ENCODE assay signal across 1 cellular context in the genomic region with DNA sequence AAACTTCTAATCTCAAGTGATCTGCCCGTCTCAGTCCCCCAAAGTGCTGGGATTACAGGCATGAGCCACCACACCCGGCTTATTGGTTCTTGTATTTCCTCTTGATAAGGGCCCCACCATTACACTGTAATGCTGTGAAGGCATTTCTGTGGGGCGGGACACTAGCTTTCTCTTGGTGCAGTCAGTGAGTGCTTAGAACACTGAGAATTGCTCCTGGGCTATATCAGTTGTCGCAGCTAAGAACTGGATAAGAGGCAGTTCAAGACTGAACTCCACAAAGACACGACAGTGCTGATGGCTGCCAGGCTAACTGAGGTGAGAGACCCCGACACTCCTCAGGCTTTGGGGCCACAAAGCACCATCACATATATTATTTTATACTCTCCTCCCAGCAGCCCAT.
TF ChIP-seq lines count a peak whose summit lies in the region.

No MANE protein-coding gene starts in this region.

TF ChIP-seq in GM23338, 12 proteins besides CTCF, POLR2A, EP300 and RAD21:
- TF ChIP-seq POLR2AphosphoS5 (IDR thresholded peaks at IDR 0.05; ENCODE audit: low read depth) (no peak), EZH2 (IDR thresholded peaks at IDR 0.05; ENCODE audit: low read depth, unreplicated experiment) (no peak), EZH2phosphoT487 (IDR thresholded peaks at IDR 0.05; ENCODE audit: unreplicated experiment) (no peak), NANOG (IDR thresholded peaks at IDR 0.05; ENCODE audit: borderline replicate concordance) (no peak), ZNF114 (CRISPR knock-in tag; IDR thresholded peaks at IDR 0.05) (no peak), STAT1 (IDR thresholded peaks at IDR 0.05; ENCODE audit: unreplicated experiment) (no peak), CREB1 (CRISPR knock-in tag; IDR thresholded peaks at IDR 0.05; ENCODE audit: low read depth) (no peak), JUNB (IDR thresholded peaks at IDR 0.05; ENCODE audit: unreplicated experiment) (no peak), ZNF331 (CRISPR knock-in tag; IDR thresholded peaks at IDR 0.05; ENCODE audit: low read depth) (no peak)
- TF ChIP-seq, protein P1, sequence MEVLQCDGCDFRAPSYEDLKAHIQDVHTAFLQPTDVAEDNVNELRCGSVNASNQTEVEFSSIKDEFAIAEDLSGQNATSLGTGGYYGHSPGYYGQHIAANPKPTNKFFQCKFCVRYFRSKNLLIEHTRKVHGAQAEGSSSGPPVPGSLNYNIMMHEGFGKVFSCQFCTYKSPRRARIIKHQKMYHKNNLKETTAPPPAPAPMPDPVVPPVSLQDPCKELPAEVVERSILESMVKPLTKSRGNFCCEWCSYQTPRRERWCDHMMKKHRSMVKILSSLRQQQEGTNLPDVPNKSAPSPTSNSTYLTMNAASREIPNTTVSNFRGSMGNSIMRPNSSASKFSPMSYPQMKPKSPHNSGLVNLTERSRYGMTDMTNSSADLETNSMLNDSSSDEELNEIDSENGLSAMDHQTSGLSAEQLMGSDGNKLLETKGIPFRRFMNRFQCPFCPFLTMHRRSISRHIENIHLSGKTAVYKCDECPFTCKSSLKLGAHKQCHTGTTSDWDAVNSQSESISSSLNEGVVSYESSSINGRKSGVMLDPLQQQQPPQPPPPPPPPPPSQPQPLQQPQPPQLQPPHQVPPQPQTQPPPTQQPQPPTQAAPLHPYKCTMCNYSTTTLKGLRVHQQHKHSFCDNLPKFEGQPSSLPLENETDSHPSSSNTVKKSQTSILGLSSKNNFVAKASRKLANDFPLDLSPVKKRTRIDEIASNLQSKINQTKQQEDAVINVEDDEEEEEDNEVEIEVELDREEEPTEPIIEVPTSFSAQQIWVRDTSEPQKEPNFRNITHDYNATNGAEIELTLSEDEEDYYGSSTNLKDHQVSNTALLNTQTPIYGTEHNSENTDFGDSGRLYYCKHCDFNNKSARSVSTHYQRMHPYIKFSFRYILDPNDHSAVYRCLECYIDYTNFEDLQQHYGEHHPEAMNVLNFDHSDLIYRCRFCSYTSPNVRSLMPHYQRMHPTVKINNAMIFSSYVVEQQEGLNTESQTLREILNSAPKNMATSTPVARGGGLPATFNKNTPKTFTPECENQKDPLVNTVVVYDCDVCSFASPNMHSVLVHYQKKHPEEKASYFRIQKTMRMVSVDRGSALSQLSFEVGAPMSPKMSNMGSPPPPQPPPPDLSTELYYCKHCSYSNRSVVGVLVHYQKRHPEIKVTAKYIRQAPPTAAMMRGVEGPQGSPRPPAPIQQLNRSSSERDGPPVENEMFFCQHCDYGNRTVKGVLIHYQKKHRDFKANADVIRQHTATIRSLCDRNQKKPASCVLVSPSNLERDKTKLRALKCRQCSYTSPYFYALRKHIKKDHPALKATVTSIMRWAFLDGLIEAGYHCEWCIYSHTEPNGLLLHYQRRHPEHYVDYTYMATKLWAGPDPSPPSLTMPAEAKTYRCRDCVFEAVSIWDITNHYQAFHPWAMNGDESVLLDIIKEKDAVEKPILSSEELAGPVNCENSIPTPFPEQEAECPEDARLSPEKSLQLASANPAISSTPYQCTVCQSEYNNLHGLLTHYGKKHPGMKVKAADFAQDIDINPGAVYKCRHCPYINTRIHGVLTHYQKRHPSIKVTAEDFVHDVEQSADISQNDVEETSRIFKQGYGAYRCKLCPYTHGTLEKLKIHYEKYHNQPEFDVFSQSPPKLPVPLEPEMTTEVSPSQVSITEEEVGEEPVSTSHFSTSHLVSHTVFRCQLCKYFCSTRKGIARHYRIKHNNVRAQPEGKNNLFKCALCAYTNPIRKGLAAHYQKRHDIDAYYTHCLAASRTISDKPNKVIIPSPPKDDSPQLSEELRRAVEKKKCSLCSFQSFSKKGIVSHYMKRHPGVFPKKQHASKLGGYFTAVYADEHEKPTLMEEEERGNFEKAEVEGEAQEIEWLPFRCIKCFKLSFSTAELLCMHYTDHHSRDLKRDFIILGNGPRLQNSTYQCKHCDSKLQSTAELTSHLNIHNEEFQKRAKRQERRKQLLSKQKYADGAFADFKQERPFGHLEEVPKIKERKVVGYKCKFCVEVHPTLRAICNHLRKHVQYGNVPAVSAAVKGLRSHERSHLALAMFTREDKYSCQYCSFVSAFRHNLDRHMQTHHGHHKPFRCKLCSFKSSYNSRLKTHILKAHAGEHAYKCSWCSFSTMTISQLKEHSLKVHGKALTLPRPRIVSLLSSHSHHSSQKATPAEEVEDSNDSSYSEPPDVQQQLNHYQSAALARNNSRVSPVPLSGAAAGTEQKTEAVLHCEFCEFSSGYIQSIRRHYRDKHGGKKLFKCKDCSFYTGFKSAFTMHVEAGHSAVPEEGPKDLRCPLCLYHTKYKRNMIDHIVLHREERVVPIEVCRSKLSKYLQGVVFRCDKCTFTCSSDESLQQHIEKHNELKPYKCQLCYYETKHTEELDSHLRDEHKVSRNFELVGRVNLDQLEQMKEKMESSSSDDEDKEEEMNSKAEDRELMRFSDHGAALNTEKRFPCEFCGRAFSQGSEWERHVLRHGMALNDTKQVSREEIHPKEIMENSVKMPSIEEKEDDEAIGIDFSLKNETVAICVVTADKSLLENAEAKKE (CRISPR knock-in tag; IDR thresholded peaks at IDR 0.05) = no peak
- TF ChIP-seq, protein P2, sequence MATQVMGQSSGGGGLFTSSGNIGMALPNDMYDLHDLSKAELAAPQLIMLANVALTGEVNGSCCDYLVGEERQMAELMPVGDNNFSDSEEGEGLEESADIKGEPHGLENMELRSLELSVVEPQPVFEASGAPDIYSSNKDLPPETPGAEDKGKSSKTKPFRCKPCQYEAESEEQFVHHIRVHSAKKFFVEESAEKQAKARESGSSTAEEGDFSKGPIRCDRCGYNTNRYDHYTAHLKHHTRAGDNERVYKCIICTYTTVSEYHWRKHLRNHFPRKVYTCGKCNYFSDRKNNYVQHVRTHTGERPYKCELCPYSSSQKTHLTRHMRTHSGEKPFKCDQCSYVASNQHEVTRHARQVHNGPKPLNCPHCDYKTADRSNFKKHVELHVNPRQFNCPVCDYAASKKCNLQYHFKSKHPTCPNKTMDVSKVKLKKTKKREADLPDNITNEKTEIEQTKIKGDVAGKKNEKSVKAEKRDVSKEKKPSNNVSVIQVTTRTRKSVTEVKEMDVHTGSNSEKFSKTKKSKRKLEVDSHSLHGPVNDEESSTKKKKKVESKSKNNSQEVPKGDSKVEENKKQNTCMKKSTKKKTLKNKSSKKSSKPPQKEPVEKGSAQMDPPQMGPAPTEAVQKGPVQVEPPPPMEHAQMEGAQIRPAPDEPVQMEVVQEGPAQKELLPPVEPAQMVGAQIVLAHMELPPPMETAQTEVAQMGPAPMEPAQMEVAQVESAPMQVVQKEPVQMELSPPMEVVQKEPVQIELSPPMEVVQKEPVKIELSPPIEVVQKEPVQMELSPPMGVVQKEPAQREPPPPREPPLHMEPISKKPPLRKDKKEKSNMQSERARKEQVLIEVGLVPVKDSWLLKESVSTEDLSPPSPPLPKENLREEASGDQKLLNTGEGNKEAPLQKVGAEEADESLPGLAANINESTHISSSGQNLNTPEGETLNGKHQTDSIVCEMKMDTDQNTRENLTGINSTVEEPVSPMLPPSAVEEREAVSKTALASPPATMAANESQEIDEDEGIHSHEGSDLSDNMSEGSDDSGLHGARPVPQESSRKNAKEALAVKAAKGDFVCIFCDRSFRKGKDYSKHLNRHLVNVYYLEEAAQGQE (IDR thresholded peaks at IDR 0.05; ENCODE audit: unreplicated experiment) = no peak
- TF ChIP-seq, protein P3, sequence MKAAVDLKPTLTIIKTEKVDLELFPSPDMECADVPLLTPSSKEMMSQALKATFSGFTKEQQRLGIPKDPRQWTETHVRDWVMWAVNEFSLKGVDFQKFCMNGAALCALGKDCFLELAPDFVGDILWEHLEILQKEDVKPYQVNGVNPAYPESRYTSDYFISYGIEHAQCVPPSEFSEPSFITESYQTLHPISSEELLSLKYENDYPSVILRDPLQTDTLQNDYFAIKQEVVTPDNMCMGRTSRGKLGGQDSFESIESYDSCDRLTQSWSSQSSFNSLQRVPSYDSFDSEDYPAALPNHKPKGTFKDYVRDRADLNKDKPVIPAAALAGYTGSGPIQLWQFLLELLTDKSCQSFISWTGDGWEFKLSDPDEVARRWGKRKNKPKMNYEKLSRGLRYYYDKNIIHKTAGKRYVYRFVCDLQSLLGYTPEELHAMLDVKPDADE (IDR thresholded peaks at IDR 0.05) = no peak
